20 cellular contexts compared by ENCODE assay signal in genomic region chr12:32789911-32790310, GRCh38. TPM values are rescaled to one million over a fixed set of nuclear protein-coding genes. Genes with fewer than 3 reads are reported as not detected.
DNase-seq lines count a peak whose midpoint lies in the region; ATAC-seq and TF ChIP-seq lines count a peak whose summit lies in the region.
"Had no signal": no experiment of that assay in that cellular context is flagged by ENCODE, and none has a peak within 500 bp of the region (broad histone marks: within the 10 kb centered on the region; RNA-seq: fewer than 3 reads in every experiment).

No MANE protein-coding gene starts in this region.

- peaks cover 25% of the 10 kb centered on the region for H3K36me3 ChIP-seq in mesodermal cell (ENCODE audit: control insufficient read depth, insufficient read depth, low read length)
- H3K36me3 ChIP-seq: BE2C, BLaER1 had no signal

- H3K9me3 ChIP-seq in mesodermal cell (ENCODE audit: control insufficient read depth, low read length), result no peaks in the 10 kb centered on the region
- H3K9me3 ChIP-seq: BE2C, BLaER1 had no signal

- no peak for TF ChIP-seq CTCF in progenitor cell of endocrine pancreas (IDR thresholded peaks at IDR 0.05; ENCODE audit: unreplicated experiment)

- H3K9me3 Mint-ChIP-seq in progenitor cell of endocrine pancreas (ENCODE audit: low read depth), result no peaks in the 10 kb centered on the region

- no peak overlapping the region for H3K4me3 Mint-ChIP-seq in progenitor cell of endocrine pancreas (ENCODE audit: low read depth)
- H3K4me3 Mint-ChIP-seq: CD14-positive monocyte; CD4-positive, alpha-beta memory T cell; CD4-positive, CD25-positive, alpha-beta regulatory T cell; CD8-positive, alpha-beta memory T cell had no signal

- H3K36me3 Mint-ChIP-seq in progenitor cell of endocrine pancreas (ENCODE audit: insufficient read depth), result peaks cover 51% of the 10 kb centered on the region
- H3K36me3 Mint-ChIP-seq: CD4-positive, alpha-beta memory T cell; CD4-positive, CD25-positive, alpha-beta regulatory T cell; CD8-positive, alpha-beta memory T cell had no signal

- ATAC-seq in GM19328 (IDR thresholded peaks at IDR 0.05; ENCODE audit: unreplicated experiment) (no peak), HG03469 (IDR thresholded peaks at IDR 0.05; ENCODE audit: unreplicated experiment) (no peak)

- peaks cover 8% of the 10 kb centered on the region for H3K4me1 Mint-ChIP-seq in progenitor cell of endocrine pancreas (ENCODE audit: low read depth)
- H3K4me1 Mint-ChIP-seq: CD14-positive monocyte; CD4-positive, alpha-beta memory T cell; CD4-positive, CD25-positive, alpha-beta regulatory T cell; CD8-positive, alpha-beta memory T cell had no signal

- no peaks in the 10 kb centered on the region for H3K27me3 Mint-ChIP-seq in progenitor cell of endocrine pancreas
- H3K27me3 Mint-ChIP-seq: CD4-positive, CD25-positive, alpha-beta regulatory T cell had no signal

- WGBS in mesodermal cell (ENCODE audit: insufficient coverage in 2 of 2), 2 experiments, result 60% methylated on average over 1 of the region's 2 CpGs; no CpG with 5 or more reads in 1 of the 2 experiments

- no peak overlapping the region for H3K4me3 ChIP-seq in mesodermal cell (ENCODE audit: extremely low read depth, insufficient read depth, low read length, poor library complexity, severe bottlenecking)
- H3K4me3 ChIP-seq: BLaER1 had no signal

- H3K4me1 ChIP-seq in mesodermal cell (ENCODE audit: control insufficient read depth, insufficient read depth, low read length, poor library complexity, severe bottlenecking), result peaks cover 2% of the 10 kb centered on the region
- H3K4me1 ChIP-seq: BE2C, BLaER1 had no signal

- peak overlapping the region; percentile 2 for H3K27ac Mint-ChIP-seq in progenitor cell of endocrine pancreas
- H3K27ac Mint-ChIP-seq: CD14-positive monocyte; CD4-positive, alpha-beta memory T cell; CD4-positive, CD25-positive, alpha-beta regulatory T cell; CD8-positive, alpha-beta memory T cell had no signal

- DNase-seq in NCI-H524 treated with DMSO at 0.1 percent for 48 hours (lab: John Stamatoyannopoulos, UW) (peak; percentile 7), amniotic epithelial cell (ENCODE audit: low read depth) (peak; percentile 82), progenitor cell of endocrine pancreas (ENCODE audit: low spot score, unreplicated experiment) (no peak), T-helper 1 cell (no peak)
- DNase-seq in activated T-cell treated with anti-CD3 and anti-CD28 coated beads, Interleukin-2, amount 50 U/mL, for 1 hour, result no peak
- DNase-seq: 8988T; ACHN; BE2C; C1 segment of cervical spinal cord; CD4-positive, alpha-beta memory T cell; CD4-positive, CD25-positive, alpha-beta regulatory T cell; CD8-positive, alpha-beta memory T cell; COR-L47; DMS79 treated with DMSO at 0.1 percent for 48 hours; GF-D8 had no signal

- H3K27ac ChIP-seq in mesodermal cell (ENCODE audit: low read depth, low read length, severe bottlenecking), result peak overlapping the region; percentile 62
- H3K27ac ChIP-seq: BLaER1 had no signal

RNA-seq across cellular contexts. Expression of gene YARS2, which starts 34.2 kb away (rescaled TPM):
- polyA plus RNA-seq in mesodermal cell (2013, experiment 1 of 2), result 44.3 TPM
- polyA plus RNA-seq in mesodermal cell (2013, experiment 2 of 2), result 48.6 TPM
- total RNA-seq in progenitor cell of endocrine pancreas, result 40.5 and 48.3 TPM in 2 replicates

Comparison
In these comparisons a context has a peak if more than half of its experiments do, and no peak if none do; other contexts are left out.
1. DNase-seq: peak in NCI-H524 treated with DMSO at 0.1 percent for 48 hours (single experiment) and amniotic epithelial cell (single experiment); none in progenitor cell of endocrine pancreas (single experiment), T-helper 1 cell (0 of 5) and activated T-cell treated with anti-CD3 and anti-CD28 coated beads, Interleukin-2, amount 50 U/mL, for 1 hour (single experiment).